Comparison of ENCODE assay signal across 1 cellular context in the genomic region with DNA sequence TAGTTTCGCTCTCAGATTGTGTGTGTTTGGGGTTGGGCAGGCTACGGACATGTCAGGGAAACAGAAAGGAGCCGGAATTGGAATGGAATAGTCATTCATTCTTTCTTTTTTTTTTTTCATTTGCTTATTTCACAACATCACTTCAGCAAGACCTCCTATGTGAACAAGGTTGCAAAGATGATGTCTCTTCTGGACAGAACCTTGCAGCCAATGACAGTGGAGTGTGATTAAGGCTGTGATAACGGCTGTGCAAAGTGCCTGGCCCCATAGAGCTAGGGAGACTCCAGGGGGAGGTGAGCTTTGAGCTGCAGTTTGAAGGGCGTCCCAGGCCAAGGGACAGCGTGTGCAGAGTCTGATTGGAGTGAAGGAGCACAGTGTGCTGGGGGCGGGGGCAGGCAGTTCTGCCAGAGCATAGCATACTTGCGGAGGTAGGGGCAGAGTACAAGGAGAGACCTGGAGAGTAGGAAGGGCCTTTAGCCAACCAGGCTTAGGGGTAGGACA.
A peak's percentile ranks its signal among the peaks of the same experiment; 100 is the strongest.
TF ChIP-seq lines count a peak whose summit lies in the region.

No MANE protein-coding gene starts in this region.

TF ChIP-seq in HepG2, 621 proteins besides CTCF, POLR2A, EP300 and RAD21 (continued from another document and continues in another):
- TF ChIP-seq, protein P1, sequence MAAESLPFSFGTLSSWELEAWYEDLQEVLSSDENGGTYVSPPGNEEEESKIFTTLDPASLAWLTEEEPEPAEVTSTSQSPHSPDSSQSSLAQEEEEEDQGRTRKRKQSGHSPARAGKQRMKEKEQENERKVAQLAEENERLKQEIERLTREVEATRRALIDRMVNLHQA (CRISPR knock-in tag; IDR thresholded peaks at IDR 0.05), result no peak
- TF ChIP-seq, protein P2, sequence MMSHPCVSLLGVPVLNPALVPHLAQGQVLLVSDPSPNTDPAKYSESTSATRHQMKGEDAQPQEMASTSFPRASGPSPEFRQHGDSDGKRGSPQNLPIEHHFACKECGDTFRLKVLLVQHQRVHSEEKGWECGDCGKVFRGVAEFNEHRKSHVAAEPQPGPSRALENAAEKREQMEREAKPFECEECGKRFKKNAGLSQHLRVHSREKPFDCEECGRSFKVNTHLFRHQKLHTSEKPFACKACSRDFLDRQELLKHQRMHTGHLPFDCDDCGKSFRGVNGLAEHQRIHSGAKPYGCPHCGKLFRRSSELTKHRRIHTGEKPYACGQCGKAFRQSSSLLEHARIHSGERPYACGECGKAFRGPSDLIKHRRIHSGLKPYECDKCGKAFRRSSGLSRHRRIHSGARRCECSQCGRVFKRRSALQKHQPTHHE (CRISPR knock-in tag; IDR thresholded peaks at IDR 0.05; ENCODE audit: borderline replicate concordance), result no peak; the same call in 1 of the 2 replicates
- no peak for TF ChIP-seq MED8 (CRISPR knock-in tag; IDR thresholded peaks at IDR 0.05; ENCODE audit: insufficient replicate concordance)
- no peak for TF ChIP-seq ZNF775 (CRISPR knock-in tag; IDR thresholded peaks at IDR 0.05; ENCODE audit: borderline replicate concordance)
- TF ChIP-seq, protein P3, sequence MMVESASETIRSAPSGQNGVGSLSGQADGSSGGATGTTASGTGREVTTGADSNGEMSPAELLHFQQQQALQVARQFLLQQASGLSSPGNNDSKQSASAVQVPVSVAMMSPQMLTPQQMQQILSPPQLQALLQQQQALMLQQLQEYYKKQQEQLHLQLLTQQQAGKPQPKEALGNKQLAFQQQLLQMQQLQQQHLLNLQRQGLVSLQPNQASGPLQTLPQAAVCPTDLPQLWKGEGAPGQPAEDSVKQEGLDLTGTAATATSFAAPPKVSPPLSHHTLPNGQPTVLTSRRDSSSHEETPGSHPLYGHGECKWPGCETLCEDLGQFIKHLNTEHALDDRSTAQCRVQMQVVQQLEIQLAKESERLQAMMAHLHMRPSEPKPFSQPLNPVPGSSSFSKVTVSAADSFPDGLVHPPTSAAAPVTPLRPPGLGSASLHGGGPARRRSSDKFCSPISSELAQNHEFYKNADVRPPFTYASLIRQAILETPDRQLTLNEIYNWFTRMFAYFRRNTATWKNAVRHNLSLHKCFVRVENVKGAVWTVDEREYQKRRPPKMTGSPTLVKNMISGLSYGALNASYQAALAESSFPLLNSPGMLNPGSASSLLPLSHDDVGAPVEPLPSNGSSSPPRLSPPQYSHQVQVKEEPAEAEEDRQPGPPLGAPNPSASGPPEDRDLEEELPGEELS (CRISPR knock-in tag; IDR thresholded peaks at IDR 0.05), result peak; percentile 77
- no peak for TF ChIP-seq ZNF180 (CRISPR knock-in tag; IDR thresholded peaks at IDR 0.05; ENCODE audit: borderline replicate concordance, low read depth)
- TF ChIP-seq, protein P4, sequence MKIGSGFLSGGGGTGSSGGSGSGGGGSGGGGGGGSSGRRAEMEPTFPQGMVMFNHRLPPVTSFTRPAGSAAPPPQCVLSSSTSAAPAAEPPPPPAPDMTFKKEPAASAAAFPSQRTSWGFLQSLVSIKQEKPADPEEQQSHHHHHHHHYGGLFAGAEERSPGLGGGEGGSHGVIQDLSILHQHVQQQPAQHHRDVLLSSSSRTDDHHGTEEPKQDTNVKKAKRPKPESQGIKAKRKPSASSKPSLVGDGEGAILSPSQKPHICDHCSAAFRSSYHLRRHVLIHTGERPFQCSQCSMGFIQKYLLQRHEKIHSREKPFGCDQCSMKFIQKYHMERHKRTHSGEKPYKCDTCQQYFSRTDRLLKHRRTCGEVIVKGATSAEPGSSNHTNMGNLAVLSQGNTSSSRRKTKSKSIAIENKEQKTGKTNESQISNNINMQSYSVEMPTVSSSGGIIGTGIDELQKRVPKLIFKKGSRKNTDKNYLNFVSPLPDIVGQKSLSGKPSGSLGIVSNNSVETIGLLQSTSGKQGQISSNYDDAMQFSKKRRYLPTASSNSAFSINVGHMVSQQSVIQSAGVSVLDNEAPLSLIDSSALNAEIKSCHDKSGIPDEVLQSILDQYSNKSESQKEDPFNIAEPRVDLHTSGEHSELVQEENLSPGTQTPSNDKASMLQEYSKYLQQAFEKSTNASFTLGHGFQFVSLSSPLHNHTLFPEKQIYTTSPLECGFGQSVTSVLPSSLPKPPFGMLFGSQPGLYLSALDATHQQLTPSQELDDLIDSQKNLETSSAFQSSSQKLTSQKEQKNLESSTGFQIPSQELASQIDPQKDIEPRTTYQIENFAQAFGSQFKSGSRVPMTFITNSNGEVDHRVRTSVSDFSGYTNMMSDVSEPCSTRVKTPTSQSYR (CRISPR knock-in tag; IDR thresholded peaks at IDR 0.05; ENCODE audit: borderline replicate concordance), result peak; percentile 75; the same call in 1 of the 2 replicates
- no peak for TF ChIP-seq MATR3 (CRISPR knock-in tag; IDR thresholded peaks at IDR 0.05)
- TF ChIP-seq, protein P5, sequence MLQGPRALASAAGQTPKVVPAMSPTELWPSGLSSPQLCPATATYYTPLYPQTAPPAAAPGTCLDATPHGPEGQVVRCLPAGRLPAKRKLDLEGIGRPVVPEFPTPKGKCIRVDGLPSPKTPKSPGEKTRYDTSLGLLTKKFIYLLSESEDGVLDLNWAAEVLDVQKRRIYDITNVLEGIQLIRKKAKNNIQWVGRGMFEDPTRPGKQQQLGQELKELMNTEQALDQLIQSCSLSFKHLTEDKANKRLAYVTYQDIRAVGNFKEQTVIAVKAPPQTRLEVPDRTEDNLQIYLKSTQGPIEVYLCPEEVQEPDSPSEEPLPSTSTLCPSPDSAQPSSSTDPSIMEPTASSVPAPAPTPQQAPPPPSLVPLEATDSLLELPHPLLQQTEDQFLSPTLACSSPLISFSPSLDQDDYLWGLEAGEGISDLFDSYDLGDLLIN (CRISPR knock-in tag; IDR thresholded peaks at IDR 0.05; ENCODE audit: borderline replicate concordance), result no peak
- TF ChIP-seq CHCHD3 (CRISPR knock-in tag; IDR thresholded peaks at IDR 0.05), result no peak
- TF ChIP-seq, protein P6, sequence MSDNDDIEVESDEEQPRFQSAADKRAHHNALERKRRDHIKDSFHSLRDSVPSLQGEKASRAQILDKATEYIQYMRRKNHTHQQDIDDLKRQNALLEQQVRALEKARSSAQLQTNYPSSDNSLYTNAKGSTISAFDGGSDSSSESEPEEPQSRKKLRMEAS (IDR thresholded peaks at IDR 0.05), result peak; percentile 82
- TF ChIP-seq ZNF335 (CRISPR knock-in tag; IDR thresholded peaks at IDR 0.05), result no peak
- no peak for TF ChIP-seq TCF7 (IDR thresholded peaks at IDR 0.05; ENCODE audit: low read depth)
- no peak for TF ChIP-seq GABPA (IDR thresholded peaks at IDR 0.05; ENCODE audit: low read depth, low read length)
- TF ChIP-seq GABPA (CRISPR knock-in tag; IDR thresholded peaks at IDR 0.05; ENCODE audit: low read depth), result no peak
- TF ChIP-seq ZFP82 (CRISPR knock-in tag; IDR thresholded peaks at IDR 0.05; ENCODE audit: borderline replicate concordance), result no peak
- TF ChIP-seq SP1 (IDR thresholded peaks at IDR 0.05), result no peak
- no peak for TF ChIP-seq SP1 (CRISPR knock-in tag; IDR thresholded peaks at IDR 0.05)
- TF ChIP-seq KLF12 (CRISPR knock-in tag; IDR thresholded peaks at IDR 0.05; ENCODE audit: borderline replicate concordance), result peak; percentile 66; the same call in 1 of the 2 replicates
- TF ChIP-seq, protein P7, sequence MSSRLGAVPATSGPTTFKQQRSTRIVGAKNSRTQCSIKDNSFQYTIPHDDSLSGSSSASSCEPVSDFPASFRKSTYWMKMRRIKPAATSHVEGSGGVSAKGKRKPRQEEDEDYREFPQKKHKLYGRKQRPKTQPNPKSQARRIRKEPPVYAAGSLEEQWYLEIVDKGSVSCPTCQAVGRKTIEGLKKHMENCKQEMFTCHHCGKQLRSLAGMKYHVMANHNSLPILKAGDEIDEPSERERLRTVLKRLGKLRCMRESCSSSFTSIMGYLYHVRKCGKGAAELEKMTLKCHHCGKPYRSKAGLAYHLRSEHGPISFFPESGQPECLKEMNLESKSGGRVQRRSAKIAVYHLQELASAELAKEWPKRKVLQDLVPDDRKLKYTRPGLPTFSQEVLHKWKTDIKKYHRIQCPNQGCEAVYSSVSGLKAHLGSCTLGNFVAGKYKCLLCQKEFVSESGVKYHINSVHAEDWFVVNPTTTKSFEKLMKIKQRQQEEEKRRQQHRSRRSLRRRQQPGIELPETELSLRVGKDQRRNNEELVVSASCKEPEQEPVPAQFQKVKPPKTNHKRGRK (CRISPR knock-in tag; IDR thresholded peaks at IDR 0.05), result no peak
- TF ChIP-seq, protein P8, sequence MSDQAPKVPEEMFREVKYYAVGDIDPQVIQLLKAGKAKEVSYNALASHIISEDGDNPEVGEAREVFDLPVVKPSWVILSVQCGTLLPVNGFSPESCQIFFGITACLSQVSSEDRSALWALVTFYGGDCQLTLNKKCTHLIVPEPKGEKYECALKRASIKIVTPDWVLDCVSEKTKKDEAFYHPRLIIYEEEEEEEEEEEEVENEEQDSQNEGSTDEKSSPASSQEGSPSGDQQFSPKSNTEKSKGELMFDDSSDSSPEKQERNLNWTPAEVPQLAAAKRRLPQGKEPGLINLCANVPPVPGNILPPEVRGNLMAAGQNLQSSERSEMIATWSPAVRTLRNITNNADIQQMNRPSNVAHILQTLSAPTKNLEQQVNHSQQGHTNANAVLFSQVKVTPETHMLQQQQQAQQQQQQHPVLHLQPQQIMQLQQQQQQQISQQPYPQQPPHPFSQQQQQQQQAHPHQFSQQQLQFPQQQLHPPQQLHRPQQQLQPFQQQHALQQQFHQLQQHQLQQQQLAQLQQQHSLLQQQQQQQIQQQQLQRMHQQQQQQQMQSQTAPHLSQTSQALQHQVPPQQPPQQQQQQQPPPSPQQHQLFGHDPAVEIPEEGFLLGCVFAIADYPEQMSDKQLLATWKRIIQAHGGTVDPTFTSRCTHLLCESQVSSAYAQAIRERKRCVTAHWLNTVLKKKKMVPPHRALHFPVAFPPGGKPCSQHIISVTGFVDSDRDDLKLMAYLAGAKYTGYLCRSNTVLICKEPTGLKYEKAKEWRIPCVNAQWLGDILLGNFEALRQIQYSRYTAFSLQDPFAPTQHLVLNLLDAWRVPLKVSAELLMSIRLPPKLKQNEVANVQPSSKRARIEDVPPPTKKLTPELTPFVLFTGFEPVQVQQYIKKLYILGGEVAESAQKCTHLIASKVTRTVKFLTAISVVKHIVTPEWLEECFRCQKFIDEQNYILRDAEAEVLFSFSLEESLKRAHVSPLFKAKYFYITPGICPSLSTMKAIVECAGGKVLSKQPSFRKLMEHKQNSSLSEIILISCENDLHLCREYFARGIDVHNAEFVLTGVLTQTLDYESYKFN (CRISPR knock-in tag; conservative IDR thresholded peaks at IDR 0.05), result peak; percentile 89
- peak; percentile 73; the same call in 1 of the 2 replicates for TF ChIP-seq NR2C2 (CRISPR knock-in tag; IDR thresholded peaks at IDR 0.05; ENCODE audit: borderline replicate concordance)
- TF ChIP-seq, protein P9, sequence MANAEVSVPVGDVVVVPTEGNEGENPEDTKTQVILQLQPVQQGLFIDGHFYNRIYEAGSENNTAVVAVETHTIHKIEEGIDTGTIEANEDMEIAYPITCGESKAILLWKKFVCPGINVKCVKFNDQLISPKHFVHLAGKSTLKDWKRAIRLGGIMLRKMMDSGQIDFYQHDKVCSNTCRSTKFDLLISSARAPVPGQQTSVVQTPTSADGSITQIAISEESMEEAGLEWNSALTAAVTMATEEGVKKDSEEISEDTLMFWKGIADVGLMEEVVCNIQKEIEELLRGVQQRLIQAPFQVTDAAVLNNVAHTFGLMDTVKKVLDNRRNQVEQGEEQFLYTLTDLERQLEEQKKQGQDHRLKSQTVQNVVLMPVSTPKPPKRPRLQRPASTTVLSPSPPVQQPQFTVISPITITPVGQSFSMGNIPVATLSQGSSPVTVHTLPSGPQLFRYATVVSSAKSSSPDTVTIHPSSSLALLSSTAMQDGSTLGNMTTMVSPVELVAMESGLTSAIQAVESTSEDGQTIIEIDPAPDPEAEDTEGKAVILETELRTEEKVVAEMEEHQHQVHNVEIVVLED (CRISPR knock-in tag; IDR thresholded peaks at IDR 0.05; ENCODE audit: borderline replicate concordance), result peak; percentile 47; the same call in 1 of the 2 replicates
- TF ChIP-seq, protein P10, sequence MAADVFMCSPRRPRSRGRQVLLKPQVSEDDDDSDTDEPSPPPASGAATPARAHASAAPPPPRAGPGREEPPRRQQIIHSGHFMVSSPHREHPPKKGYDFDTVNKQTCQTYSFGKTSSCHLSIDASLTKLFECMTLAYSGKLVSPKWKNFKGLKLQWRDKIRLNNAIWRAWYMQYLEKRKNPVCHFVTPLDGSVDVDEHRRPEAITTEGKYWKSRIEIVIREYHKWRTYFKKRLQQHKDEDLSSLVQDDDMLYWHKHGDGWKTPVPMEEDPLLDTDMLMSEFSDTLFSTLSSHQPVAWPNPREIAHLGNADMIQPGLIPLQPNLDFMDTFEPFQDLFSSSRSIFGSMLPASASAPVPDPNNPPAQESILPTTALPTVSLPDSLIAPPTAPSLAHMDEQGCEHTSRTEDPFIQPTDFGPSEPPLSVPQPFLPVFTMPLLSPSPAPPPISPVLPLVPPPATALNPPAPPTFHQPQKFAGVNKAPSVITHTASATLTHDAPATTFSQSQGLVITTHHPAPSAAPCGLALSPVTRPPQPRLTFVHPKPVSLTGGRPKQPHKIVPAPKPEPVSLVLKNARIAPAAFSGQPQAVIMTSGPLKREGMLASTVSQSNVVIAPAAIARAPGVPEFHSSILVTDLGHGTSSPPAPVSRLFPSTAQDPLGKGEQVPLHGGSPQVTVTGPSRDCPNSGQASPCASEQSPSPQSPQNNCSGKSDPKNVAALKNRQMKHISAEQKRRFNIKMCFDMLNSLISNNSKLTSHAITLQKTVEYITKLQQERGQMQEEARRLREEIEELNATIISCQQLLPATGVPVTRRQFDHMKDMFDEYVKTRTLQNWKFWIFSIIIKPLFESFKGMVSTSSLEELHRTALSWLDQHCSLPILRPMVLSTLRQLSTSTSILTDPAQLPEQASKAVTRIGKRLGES (CRISPR knock-in tag; IDR thresholded peaks at IDR 0.05; ENCODE audit: borderline replicate concordance), result no peak
- TF ChIP-seq JUN (CRISPR knock-in tag; IDR thresholded peaks at IDR 0.05), result no peak
